ENCODE assay signal across 1 cellular context in the genomic region with DNA sequence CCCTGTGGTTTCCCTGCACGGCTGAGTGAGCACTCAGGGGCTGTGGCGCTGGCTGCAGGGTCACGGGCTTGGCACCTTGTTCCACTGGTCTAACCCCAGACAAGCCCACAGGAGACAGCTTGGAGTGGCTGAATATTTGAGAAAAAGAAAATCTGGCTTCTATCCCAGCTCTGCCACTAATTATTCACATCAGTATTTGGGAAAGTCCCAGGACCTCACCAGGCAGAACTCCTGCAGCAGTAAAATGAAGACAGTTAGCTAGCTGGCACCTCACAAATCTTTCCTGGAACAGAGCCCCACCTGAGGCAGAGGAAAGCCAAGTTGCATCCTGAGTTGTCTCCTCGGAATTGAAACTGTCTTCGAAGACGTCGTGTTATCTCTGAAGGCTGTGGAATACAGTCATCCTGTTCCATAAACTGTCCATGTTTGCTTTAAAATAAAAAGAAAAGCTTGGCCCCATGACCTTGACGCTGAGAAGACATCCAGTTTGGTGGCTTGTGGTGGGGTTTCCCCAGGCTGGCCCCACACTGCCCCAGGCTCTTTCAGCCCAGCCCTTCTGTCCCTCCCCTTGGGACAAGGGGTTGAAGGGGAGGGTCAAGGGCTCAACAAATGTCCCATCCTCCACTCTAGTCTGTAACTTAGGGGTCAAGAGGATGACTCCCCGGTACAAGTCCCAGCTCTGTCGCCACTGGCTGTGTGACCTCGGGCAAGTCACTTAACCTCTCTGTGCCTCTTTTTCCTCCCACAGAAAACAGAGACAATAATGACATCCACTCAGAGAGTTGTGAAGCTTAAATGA.
TF ChIP-seq lines count a peak whose summit lies in the region.

No MANE protein-coding gene starts in this region.

TF ChIP-seq in H1, 55 proteins besides CTCF, POLR2A, EP300 and RAD21:
- TF ChIP-seq JUN (IDR thresholded peaks at IDR 0.05; ENCODE audit: low read depth, low read length) (no peak), KDM1A (IDR thresholded peaks at IDR 0.05; ENCODE audit: borderline replicate concordance, low read length) (peak; percentile 54; the same call in 1 of the 2 replicates)
